In genomic region chr5:178624626-178625546, GRCh38 we compare ENCODE assay signal across 8 cellular contexts. TPM values are rescaled to one million over a fixed set of nuclear protein-coding genes. Genes with fewer than 3 reads are reported as not detected.
A peak's percentile ranks its signal among the peaks of the same experiment; 100 is the strongest.
DNase-seq lines count a peak whose midpoint lies in the region; ATAC-seq, FAIRE-seq and TF ChIP-seq lines count a peak whose summit lies in the region.

No MANE protein-coding gene starts in this region.

- H3K36me3 ChIP-seq in smooth muscle cell (ENCODE audit: low read depth) = peaks cover 14% of the 10 kb centered on the region

- DNase-seq in H54 (ENCODE audit: insufficient read length, low spot score) (no peak), glutamatergic neuron (no peak), smooth muscle cell (lab: John Stamatoyannopoulos, UW; ENCODE audit: unreplicated experiment) (no peak), NCI-H526 treated with DMSO at 0.1 percent for 48 hours (lab: John Stamatoyannopoulos, UW) (no peak)
- no peak for DNase-seq in T-helper 2 cell treated with Interferon-gamma antibody and Interleukin-4, amounts not matched to agents 5 μg/mL and 100 μg/mL, for 36 hours (ENCODE audit: low spot score)
- DNase-seq in effector CD4-positive, alpha-beta T cell = no peak

- peak overlapping the region; percentile 100 for H3K27ac Mint-ChIP-seq in T-helper 2 cell treated with Interferon-gamma antibody and Interleukin-4, amounts not matched to agents 5 μg/mL and 100 μg/mL, for 36 hours
- peak overlapping the region; percentile 87 for H3K27ac Mint-ChIP-seq in glutamatergic neuron (ENCODE audit: unreplicated experiment)

- peak overlapping the region; percentile 97 for H3K9ac ChIP-seq in smooth muscle cell (ENCODE audit: low read depth)

- H3K9me3 Mint-ChIP-seq in T-helper 2 cell treated with Interferon-gamma antibody and Interleukin-4, amounts not matched to agents 5 μg/mL and 100 μg/mL, for 36 hours = peaks cover 6% of the 10 kb centered on the region
- H3K9me3 Mint-ChIP-seq in glutamatergic neuron (ENCODE audit: unreplicated experiment) = peaks cover 2% of the 10 kb centered on the region

- no peak for TF ChIP-seq POLR2A in H54 (IDR thresholded peaks at IDR 0.05; ENCODE audit: low read depth, low read length)

- peaks cover 57% of the 10 kb centered on the region for H4K20me1 ChIP-seq in smooth muscle cell (ENCODE audit: low read depth)

- FAIRE-seq in H54 (lab: Jason Lieb, UNC) = peak; percentile 48

- no peaks in the 10 kb centered on the region for H3F3A ChIP-seq in smooth muscle cell (ENCODE audit: low read depth)

- peaks cover 7% of the 10 kb centered on the region for H3K27me3 Mint-ChIP-seq in T-helper 2 cell treated with Interferon-gamma antibody and Interleukin-4, amounts not matched to agents 5 μg/mL and 100 μg/mL, for 36 hours (ENCODE audit: low read depth)
- peaks cover 4% of the 10 kb centered on the region for H3K27me3 Mint-ChIP-seq in glutamatergic neuron (ENCODE audit: unreplicated experiment)

- H3K36me3 Mint-ChIP-seq in T-helper 2 cell treated with Interferon-gamma antibody and Interleukin-4, amounts not matched to agents 5 μg/mL and 100 μg/mL, for 36 hours (ENCODE audit: low read depth) = peaks cover 31% of the 10 kb centered on the region
- H3K36me3 Mint-ChIP-seq in glutamatergic neuron (ENCODE audit: unreplicated experiment) = no peaks in the 10 kb centered on the region

- no peaks in the 10 kb centered on the region for H3K27me3 ChIP-seq in smooth muscle cell (ENCODE audit: low read depth)

- peaks cover 54% of the 10 kb centered on the region for H3K79me2 ChIP-seq in smooth muscle cell (ENCODE audit: low read depth)

- no peak for TF ChIP-seq CTCF in glutamatergic neuron (IDR thresholded peaks at IDR 0.05; ENCODE audit: partially characterized antibody, unreplicated experiment)
- TF ChIP-seq CTCF in smooth muscle cell (IDR thresholded peaks at IDR 0.05; ENCODE audit: borderline replicate concordance, insufficient read depth, poor library complexity, severe bottlenecking) = no peak

- no peaks in the 10 kb centered on the region for H3K9me3 ChIP-seq in smooth muscle cell (replicated peaks; ENCODE audit: low read depth)

- WGBS in smooth muscle cell (ENCODE audit: low lambda C conversion rate) = 11% methylated on average over 15 of the region's 15 CpGs

- H3K4me1 ChIP-seq in smooth muscle cell (ENCODE audit: low read depth) = peaks cover 16% of the 10 kb centered on the region

- ATAC-seq in HG02623 (IDR thresholded peaks at IDR 0.05; ENCODE audit: unreplicated experiment) (no peak), HG02763 (IDR thresholded peaks at IDR 0.05; ENCODE audit: unreplicated experiment) (no peak)

- no peak overlapping the region for H2AFZ ChIP-seq in smooth muscle cell (ENCODE audit: low read depth)

- peak overlapping the region; percentile 69 for H3K4me3 ChIP-seq in smooth muscle cell

- peak overlapping the region; percentile 96 for H3K4me3 Mint-ChIP-seq in T-helper 2 cell treated with Interferon-gamma antibody and Interleukin-4, amounts not matched to agents 5 μg/mL and 100 μg/mL, for 36 hours
- H3K4me3 Mint-ChIP-seq in glutamatergic neuron (ENCODE audit: unreplicated experiment) = peak overlapping the region; percentile 89

- H3K4me2 ChIP-seq in smooth muscle cell = peak overlapping the region; percentile 92

- H3K27ac ChIP-seq in smooth muscle cell (ENCODE audit: low read depth) = peak overlapping the region; percentile 90

- peaks cover 19% of the 10 kb centered on the region for H3K4me1 Mint-ChIP-seq in T-helper 2 cell treated with Interferon-gamma antibody and Interleukin-4, amounts not matched to agents 5 μg/mL and 100 μg/mL, for 36 hours (ENCODE audit: low read depth)
- H3K4me1 Mint-ChIP-seq in glutamatergic neuron (ENCODE audit: low read depth, unreplicated experiment) = peaks cover 16% of the 10 kb centered on the region

RNA-seq across cellular contexts. Expression of gene CLK4, which starts 2.0 kb away (rescaled TPM):
- 29.4 TPM for total RNA-seq in glutamatergic neuron (ENCODE audit: unreplicated experiment)
- total RNA-seq in smooth muscle cell = 21.9 and 25.7 TPM in 2 replicates
- polyA plus RNA-seq in smooth muscle cell = 8.9 and 10.3 TPM in 2 replicates

RNA-seq across cellular contexts. Expression of gene COL23A1, which starts 34.7 kb away (rescaled TPM):
- total RNA-seq in glutamatergic neuron (ENCODE audit: unreplicated experiment) (2.9 TPM), smooth muscle cell (5.3 and 8.1 TPM in 2 replicates)
- 24.0 and 27.4 TPM in 2 replicates for polyA plus RNA-seq in smooth muscle cell
